In the genomic region with DNA sequence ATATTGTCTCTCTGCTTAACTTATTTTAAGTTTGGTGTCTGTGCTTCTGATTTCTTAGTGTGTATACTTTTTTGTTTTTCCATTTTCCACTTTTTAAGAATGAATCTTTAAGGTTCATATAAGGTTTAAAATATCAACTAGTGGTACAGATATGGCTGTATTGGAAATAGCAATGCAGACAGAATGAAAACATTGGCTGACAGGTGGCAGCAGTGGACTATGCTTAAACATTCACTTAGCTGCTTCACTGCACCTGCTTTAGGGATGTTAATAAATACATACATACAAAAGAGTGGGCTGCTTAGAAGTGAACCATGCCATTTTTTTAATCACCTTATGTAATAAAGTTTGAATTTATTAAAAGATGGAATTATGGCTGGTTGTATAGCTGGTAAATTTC, we compare ENCODE assay signal across 8 cellular contexts. TPM values are rescaled to one million over a fixed set of nuclear protein-coding genes. Genes with fewer than 3 reads are reported as not detected.
A peak's percentile ranks its signal among the peaks of the same experiment; 100 is the strongest.
DNase-seq lines count a peak whose midpoint lies in the region; ATAC-seq and TF ChIP-seq lines count a peak whose summit lies in the region.

No MANE protein-coding gene starts in this region.

- H3K27ac Mint-ChIP-seq in HFFc6 = no peak overlapping the region

- H3K4me1 Mint-ChIP-seq in HFFc6 (ENCODE audit: low read depth) = no peaks in the 10 kb centered on the region

- no peak overlapping the region for H3K4me3 ChIP-seq in fibroblast of the aortic adventitia (ENCODE audit: low read depth, low read length)

- DNase-seq in NCI-H2196 (lab: John Stamatoyannopoulos, UW; ENCODE audit: unreplicated experiment) (peak; percentile 12), NCI-H2196 treated with DMSO at 0.1 percent for 48 hours (lab: John Stamatoyannopoulos, UW; ENCODE audit: unreplicated experiment) (no peak), HFFc6 (no peak), NCI-H774 (lab: John Stamatoyannopoulos, UW) (peak; percentile 3), fibroblast of the aortic adventitia (ENCODE audit: low read depth) (no peak), NK-92 (lab: John Stamatoyannopoulos, UW; ENCODE audit: unreplicated experiment) (no peak), NCI-H2029 treated with DMSO at 0.1 percent for 48 hours (lab: John Stamatoyannopoulos, UW) (no peak)

- no peaks in the 10 kb centered on the region for H3K27me3 Mint-ChIP-seq in HFFc6 (ENCODE audit: insufficient read depth)

- peaks cover 23% of the 10 kb centered on the region for H3K36me3 Mint-ChIP-seq in HFFc6 (ENCODE audit: low read depth)

- no peaks in the 10 kb centered on the region for H3K9me3 Mint-ChIP-seq in HFFc6

- ATAC-seq in HG03439 (IDR thresholded peaks at IDR 0.05; ENCODE audit: unreplicated experiment) = no peak

- no peak overlapping the region for H3K4me3 Mint-ChIP-seq in HFFc6

- TF ChIP-seq CTCF in HFFc6 (IDR thresholded peaks at IDR 0.05) (0 out of 2 replicates have a peak, but pooled peaks have one; percentile 25), fibroblast of the aortic adventitia (IDR thresholded peaks at IDR 0.05; ENCODE audit: insufficient read depth, low read length) (peak; percentile 7)

RNA-seq across cellular contexts. Expression of gene TM9SF2, which starts 27.3 kb away (rescaled TPM):
- total RNA-seq in HFFc6 (2021; fragmentation: NEBNext Ultra II Directional; extraction: Animal tissue kit (Norgen Biotek cat#: 25700)) = 100 to 1,000 TPM; 101 to 127 (median 122) TPM
- total RNA-seq in fibroblast of the aortic adventitia (ENCODE audit: low replicate concordance) = 116 and 172 TPM in 2 replicates

Comparison
In these comparisons a context has a peak if more than half of its experiments do, and no peak if none do; other contexts are left out.
1. DNase-seq: peak in NCI-H2196 (single experiment) and NCI-H774 (single experiment); none in NCI-H2196 treated with DMSO at 0.1 percent for 48 hours (single experiment), HFFc6 (single experiment), fibroblast of the aortic adventitia (single experiment), NK-92 (single experiment) and NCI-H2029 treated with DMSO at 0.1 percent for 48 hours (single experiment).